ENCODE assay signal across 20 cellular contexts in genomic region chr3:144181062-144181461, GRCh38.
"Had no signal": no experiment of that assay in that cellular context is flagged by ENCODE, and none has a peak within 500 bp of the region (broad histone marks: within the 10 kb centered on the region; RNA-seq: fewer than 3 reads in every experiment).

No MANE protein-coding gene starts in this region.

- H3K36me3 Mint-ChIP-seq: naive B cell; stimulated activated naive B cell treated with anti-CD40 and anti-IgM and Interleukin-4, amounts not matched to agents 10 μg/mL and 1 μg/mL and 100 μg/mL, for 72 hours had no signal

- H3K4me1 ChIP-seq: gastrocnemius medialis, left ventricle myocardium inferior, parathyroid adenoma, prostate gland, sigmoid colon had no signal

- H3K27ac Mint-ChIP-seq: naive B cell; nephron progenitor cell; stimulated activated naive B cell treated with anti-CD40 and anti-IgM and Interleukin-4, amounts not matched to agents 10 μg/mL and 1 μg/mL and 100 μg/mL, for 72 hours; stimulated activated naive CD8-positive, alpha-beta T cell treated with anti-CD3 and anti-CD28 coated beads, Interleukin-15, amount 100 ng/mL, for 72 hours had no signal

- H2AFZ ChIP-seq: parathyroid adenoma had no signal

- H3K9me3 ChIP-seq: gastrocnemius medialis, prostate gland had no signal

- H3K9ac ChIP-seq: parathyroid adenoma had no signal

- H3K4me3 ChIP-seq: gastrocnemius medialis, left ventricle myocardium inferior, lung, prostate gland, sigmoid colon, skin epidermis had no signal

- ATAC-seq: esophagus mucosa; gastrocnemius medialis; stimulated activated naive B cell treated with anti-CD40 and anti-IgM and Interleukin-4, amounts not matched to agents 10 μg/mL and 1 μg/mL and 100 μg/mL, for 72 hours; stimulated activated naive CD8-positive, alpha-beta T cell treated with anti-CD3 and anti-CD28 coated beads, Interleukin-15, amount 100 ng/mL, for 72 hours had no signal

- H3K4me1 Mint-ChIP-seq: naive B cell; nephron progenitor cell; stimulated activated naive B cell treated with anti-CD40 and anti-IgM and Interleukin-4, amounts not matched to agents 10 μg/mL and 1 μg/mL and 100 μg/mL, for 72 hours; stimulated activated naive CD8-positive, alpha-beta T cell treated with anti-CD3 and anti-CD28 coated beads, Interleukin-15, amount 100 ng/mL, for 72 hours had no signal

- H3K27me3 ChIP-seq: gastrocnemius medialis, sigmoid colon had no signal

- H3K79me2 ChIP-seq: parathyroid adenoma had no signal

- FAIRE-seq: endometrium had no signal

- H3K36me3 ChIP-seq: gastrocnemius medialis, left ventricle myocardium inferior, prostate gland, sigmoid colon had no signal

- H3K27ac ChIP-seq: gastrocnemius medialis, left ventricle myocardium inferior, parathyroid adenoma, prostate gland, sigmoid colon, skin epidermis had no signal

- H3K27me3 Mint-ChIP-seq: naive B cell; stimulated activated naive CD8-positive, alpha-beta T cell treated with anti-CD3 and anti-CD28 coated beads, Interleukin-15, amount 100 ng/mL, for 72 hours had no signal

- H3K4me3 Mint-ChIP-seq: naive B cell; nephron progenitor cell; stimulated activated naive B cell treated with anti-CD40 and anti-IgM and Interleukin-4, amounts not matched to agents 10 μg/mL and 1 μg/mL and 100 μg/mL, for 72 hours; stimulated activated naive CD8-positive, alpha-beta T cell treated with anti-CD3 and anti-CD28 coated beads, Interleukin-15, amount 100 ng/mL, for 72 hours had no signal

- DNase-seq: effector memory CD4-positive, alpha-beta T cell; gastrocnemius medialis; glutamatergic neuron; islet precursor cell; left ventricle myocardium inferior; mesenchymal stem cell; naive B cell; nephron progenitor cell; sigmoid colon; stimulated activated CD4-positive, alpha-beta T cell treated with anti-CD3 and anti-CD28 coated beads, Interleukin-2, amount 100 ng/mL, for 24 hours; stimulated activated CD4-positive, alpha-beta T cell treated with anti-CD3 and anti-CD28 coated beads, Interleukin-4, amount 100 ng/mL, for 4 hours; stimulated activated naive B cell treated with anti-CD40 and anti-IgM and Interleukin-4, amounts not matched to agents 10 μg/mL and 1 μg/mL and 100 μg/mL, for 72 hours; stimulated activated naive CD8-positive, alpha-beta T cell treated with anti-CD3 and anti-CD28 coated beads, Interleukin-15, amount 100 ng/mL, for 72 hours; trophoblast cell had no signal
